In genomic region chr12:120571299-120571698, GRCh38 we compare ENCODE assay signal across 30 cellular contexts. TPM values are rescaled to one million over a fixed set of nuclear protein-coding genes. Genes with fewer than 3 reads are reported as not detected.
DNase-seq lines count a peak whose midpoint lies in the region; ATAC-seq and TF ChIP-seq lines count a peak whose summit lies in the region.
"Had no signal": no experiment of that assay in that cellular context is flagged by ENCODE, and none has a peak within 500 bp of the region (broad histone marks: within the 10 kb centered on the region; RNA-seq: fewer than 3 reads in every experiment).

No MANE protein-coding gene starts in this region.

- H3K14ac ChIP-seq in IMR-90 (replicated peaks; ENCODE audit: low read depth, low read length) = no peak overlapping the region

- H3K27me3 ChIP-seq in CD4-positive, alpha-beta T cell (ENCODE audit: control insufficient read depth, insufficient read depth, low read length) = no peaks in the 10 kb centered on the region
- H3K27me3 ChIP-seq in IMR-90 (ENCODE audit: control insufficient read depth, insufficient read depth, low read length) = no peaks in the 10 kb centered on the region
- H3K27me3 ChIP-seq: gastroesophageal sphincter, MG63, spleen, vagina had no signal

- H3K36me3 Mint-ChIP-seq in CD4-positive, alpha-beta T cell (ENCODE audit: low read depth) = peaks cover 96% of the 10 kb centered on the region
- peaks cover 42% of the 10 kb centered on the region for H3K36me3 Mint-ChIP-seq in mesothelial cell of epicardium

- no peak for TF ChIP-seq POLR2A in IMR-90 (IDR thresholded peaks at IDR 0.05; ENCODE audit: low read depth, low read length)

- H3K27ac ChIP-seq in CD4-positive, alpha-beta T cell (ENCODE audit: low read depth, low read length) = no peak overlapping the region
- no peak overlapping the region for H3K27ac ChIP-seq in IMR-90 (ENCODE audit: insufficient read depth, low read length)
- H3K27ac ChIP-seq: C4-2B, gastroesophageal sphincter, RWPE1, spleen, vagina, VCaP had no signal

- H3K4ac ChIP-seq in IMR-90 (ENCODE audit: low read depth, low read length) = no peak overlapping the region

- no peak overlapping the region for H4K91ac ChIP-seq in IMR-90 (ENCODE audit: insufficient read depth, low read depth, low read length)

- H3K9me3 Mint-ChIP-seq in CD4-positive, alpha-beta T cell = no peaks in the 10 kb centered on the region
- no peaks in the 10 kb centered on the region for H3K9me3 Mint-ChIP-seq in mesothelial cell of epicardium
- H3K9me3 Mint-ChIP-seq: activated CD4-positive, alpha-beta T cell treated with anti-CD3 and anti-CD28 coated beads, Interleukin-2, amount 10 ng/mL, durations not matched to agents 24 days and 14 days; T-helper 2 cell treated with Interferon-gamma antibody and Interleukin-4, amounts not matched to agents 5 μg/mL and 100 μg/mL, for 36 hours had no signal

- no peaks in the 10 kb centered on the region for H3K27me3 Mint-ChIP-seq in CD4-positive, alpha-beta T cell
- no peaks in the 10 kb centered on the region for H3K27me3 Mint-ChIP-seq in mesothelial cell of epicardium (ENCODE audit: low read depth)
- H3K27me3 Mint-ChIP-seq: activated CD4-positive, alpha-beta T cell treated with anti-CD3 and anti-CD28 coated beads, Interleukin-2, amount 10 ng/mL, durations not matched to agents 24 days and 14 days had no signal

- no peak overlapping the region for H4K8ac ChIP-seq in IMR-90 (ENCODE audit: low read depth in 2 of 2, low read length in 2 of 2)

- no peaks in the 10 kb centered on the region for H3K4me1 Mint-ChIP-seq in CD4-positive, alpha-beta T cell (ENCODE audit: low read depth)
- peaks cover 7% of the 10 kb centered on the region for H3K4me1 Mint-ChIP-seq in mesothelial cell of epicardium

- no peak for TF ChIP-seq RAD21 in IMR-90 (IDR thresholded peaks at IDR 0.05; ENCODE audit: low read length)

- no peak overlapping the region for H4K5ac ChIP-seq in IMR-90 (ENCODE audit: low read depth, low read length)

- POLR2A ChIA-PET in CD4-positive, alpha-beta T cell (lab: Charles Lee) = interaction anchor here (1.4 to 2.1 kb wide), 2 partner anchors 10 kb away, joined by 7 to 8 read pairs; partner anchors contain the start of gene POP5
- POLR2A ChIA-PET in IMR-90 (lab: Charles Lee; ENCODE audit: unreplicated experiment) = no interaction called here

- no peak overlapping the region for H2AK9ac ChIP-seq in IMR-90 (replicated peaks; ENCODE audit: low read depth, low read length, poor library complexity)

- H3K9ac ChIP-seq in IMR-90 (ENCODE audit: low read depth, low read length) = no peak overlapping the region
- H3K9ac ChIP-seq: SK-N-SH had no signal

- no peaks in the 10 kb centered on the region; the same call in none of the 2 replicates for H4K20me1 ChIP-seq in IMR-90 (ENCODE audit: insufficient read depth, low read length)

- no peak for DNase-seq in CD4-positive, alpha-beta T cell
- peak; percentile 73 for DNase-seq in IMR-90
- peak; percentile 33 for DNase-seq in choroid plexus epithelial cell (ENCODE audit: low read depth)
- no peak for DNase-seq in mesothelial cell of epicardium (ENCODE audit: low spot score in 2 of 2, unreplicated experiment in 2 of 2)
- DNase-seq in SW 1271 (lab: John Stamatoyannopoulos, UW) = no peak
- DNase-seq in head of caudate nucleus = no peak
- DNase-seq: activated CD4-positive, alpha-beta T cell treated with anti-CD3 and anti-CD28 coated beads, Interleukin-2, amount 10 ng/mL, durations not matched to agents 24 days and 14 days; activated naive CD4-positive, alpha-beta T cell treated with anti-CD3 and anti-CD28 coated beads, Interleukin-2, amount 50 U/mL, for 16 hours; aorta; effector memory CD4-positive, alpha-beta T cell; kidney; MG63; NCI-H1417; NCI-H2081; nucleus accumbens; retina; SK-N-SH; spleen; stimulated activated CD4-positive, alpha-beta T cell treated with anti-CD3 and anti-CD28 coated beads, Interleukin-2, amount 100 ng/mL, for 48 hours; stimulated activated naive CD4-positive, alpha-beta T cell had no signal

- no peak overlapping the region for H3K56ac ChIP-seq in IMR-90 (ENCODE audit: extremely low read depth, insufficient read depth, low read length)

- no peak overlapping the region for H2BK5ac ChIP-seq in IMR-90 (ENCODE audit: low read depth, low read length, poor library complexity, severe bottlenecking)

- dilution Hi-C loops in IMR-90 (cut with HindIII; ENCODE audit: low sequenced_read_pairs, unreplicated experiment) = no loop called here

- peaks cover 68% of the 10 kb centered on the region for H3K36me3 ChIP-seq in IMR-90 (ENCODE audit: control insufficient read depth, insufficient read depth, low read length)

- H2AFZ ChIP-seq in IMR-90 (replicated peaks; ENCODE audit: low read length, poor library complexity) = no peak overlapping the region

- H3K79me1 ChIP-seq in IMR-90 (ENCODE audit: low read depth in 1 of 2, low read length in 2 of 2) = peaks cover 14 to 23% of the 10 kb centered on the region in 2 experiments; a peak in 3 of 4 replicates

- CTCF ChIA-PET in CD4-positive, alpha-beta T cell (lab: Charles Lee) = interaction anchor here (1.2 kb wide), 1 partner anchor 12 kb away, joined by 4 read pairs; no protein-coding TSS in a partner anchor
- CTCF ChIA-PET in IMR-90 (lab: Yijun Ruan, JAX) = interaction anchor here (0.6 kb wide), 3 partner anchors 35 to 401 kb away, joined by 3 to 6 read pairs (median 4); no protein-coding TSS in a partner anchor

- H2AK5ac ChIP-seq in IMR-90 (ENCODE audit: low read depth, low read length) = no peak overlapping the region

- intact Hi-C loops in CD4-positive, alpha-beta T cell (cut with DNase I, micrococcal nuclease) = no loop called here
- intact Hi-C loops in IMR-90 (cut with micrococcal nuclease) = no loop called here
- intact Hi-C loops in head of caudate nucleus (cut with DNase I) = no loop called here

- no peak overlapping the region for H3K23ac ChIP-seq in IMR-90 (ENCODE audit: low read depth, low read length)

- H2BK20ac ChIP-seq in IMR-90 (ENCODE audit: low read depth, low read length) = no peak overlapping the region

- no peaks in the 10 kb centered on the region for H3K4me1 ChIP-seq in IMR-90 (ENCODE audit: control insufficient read depth, insufficient read depth, low read length)
- H3K4me1 ChIP-seq: gastroesophageal sphincter, vagina had no signal

- no peak for TF ChIP-seq CTCF in CD4-positive, alpha-beta T cell (IDR thresholded peaks at IDR 0.05)
- TF ChIP-seq CTCF in IMR-90 (conservative IDR thresholded peaks at IDR 0.05; ENCODE audit: low read depth, low read length) = no peak
- TF ChIP-seq CTCF in choroid plexus epithelial cell (conservative IDR thresholded peaks at IDR 0.05; ENCODE audit: low read depth, low read length) = no peak
- no peak for TF ChIP-seq CTCF in mesothelial cell of epicardium (IDR thresholded peaks at IDR 0.05; ENCODE audit: unreplicated experiment)

- in situ Hi-C loops in IMR-90 (cut with MboI; ENCODE audit: low sequenced_read_pairs) = no loop called here

- no peak overlapping the region for H2BK15ac ChIP-seq in IMR-90 (ENCODE audit: low read depth, low read length)

- no peak overlapping the region for H3K4me3 Mint-ChIP-seq in CD4-positive, alpha-beta T cell
- H3K4me3 Mint-ChIP-seq in mesothelial cell of epicardium = no peak overlapping the region
- H3K4me3 Mint-ChIP-seq: activated CD4-positive, alpha-beta T cell treated with anti-CD3 and anti-CD28 coated beads, Interleukin-2, amount 10 ng/mL, durations not matched to agents 24 days and 14 days; T-helper 2 cell treated with Interferon-gamma antibody and Interleukin-4, amounts not matched to agents 5 μg/mL and 100 μg/mL, for 36 hours had no signal

- no peak overlapping the region for H3K4me2 ChIP-seq in IMR-90 (ENCODE audit: low read depth, low read length)
- H3K4me2 ChIP-seq: SK-N-SH had no signal

- no peak overlapping the region for H3K18ac ChIP-seq in IMR-90 (ENCODE audit: low read depth, low read length)

- no peaks in the 10 kb centered on the region for H3K9me3 ChIP-seq in CD4-positive, alpha-beta T cell (ENCODE audit: control insufficient read depth, low read length)
- H3K9me3 ChIP-seq in IMR-90 (ENCODE audit: control insufficient read depth, insufficient read depth, low read length) = no peaks in the 10 kb centered on the region
- H3K9me3 ChIP-seq: gastroesophageal sphincter, MG63, SK-N-SH, spleen, vagina had no signal

- H3K9me1 ChIP-seq in IMR-90 (ENCODE audit: insufficient read depth, low read length) = no peaks in the 10 kb centered on the region

- WGBS in IMR-90 (ENCODE audit: extremely low coverage in 2 of 2, insufficient read length in 1 of 2), 2 experiments = 86% methylated on average over 2 of the region's 5 CpGs; no CpG with 5 or more reads in 1 of the 2 experiments

- no TSS peak for BruUV-seq in IMR-90 (replicated peaks; lab: Mats Ljungman, UMichigan)

- no peak overlapping the region for H2BK120ac ChIP-seq in IMR-90 (ENCODE audit: low read depth, low read length)

- ATAC-seq in CD4-positive, alpha-beta T cell (ENCODE audit: poor library complexity) = no peak
- ATAC-seq in IMR-90 (ENCODE audit: low read depth) (peak; percentile 61), GM19467 (IDR thresholded peaks at IDR 0.05; ENCODE audit: unreplicated experiment) (no peak), GM18907 (IDR thresholded peaks at IDR 0.05; ENCODE audit: unreplicated experiment) (no peak)
- ATAC-seq: gastroesophageal sphincter, K562 had no signal

- peak overlapping the region; percentile 36 for H3K27ac Mint-ChIP-seq in CD4-positive, alpha-beta T cell
- H3K27ac Mint-ChIP-seq in mesothelial cell of epicardium = peak overlapping the region; percentile 49
- H3K27ac Mint-ChIP-seq: activated CD4-positive, alpha-beta T cell treated with anti-CD3 and anti-CD28 coated beads, Interleukin-2, amount 10 ng/mL, durations not matched to agents 24 days and 14 days; T-helper 2 cell treated with Interferon-gamma antibody and Interleukin-4, amounts not matched to agents 5 μg/mL and 100 μg/mL, for 36 hours had no signal

- H3K4me3 ChIP-seq in IMR-90 (ENCODE audit: insufficient read depth, low read depth, low read length) (no peak overlapping the region), choroid plexus epithelial cell (ENCODE audit: low read depth, low read length) (no peak overlapping the region)
- H3K4me3 ChIP-seq: gastroesophageal sphincter, K562, lung, MG63, spleen, vagina had no signal

RNA-seq across cellular contexts. Expression of gene POP5, which starts 9.9 kb away (rescaled TPM):
- total RNA-seq in CD4-positive, alpha-beta T cell = 10 to 100 TPM; 17.9 to 22.0 TPM
- 66.1 and 69.5 TPM in 2 replicates for total RNA-seq in IMR-90 (2012; rRNA removed)
- 81.5 and 99.4 TPM in 2 replicates for polyA plus RNA-seq in IMR-90 (2012; rRNA removed)
- 51.2 and 60.7 TPM in 2 replicates for polyA plus RNA-seq in IMR-90 (2012; cell fraction: cytosol; rRNA removed)
- 39.0 and 91.4 TPM in 2 replicates for polyA plus RNA-seq in IMR-90 (2012; cell fraction: nucleus; rRNA removed; ENCODE audit: low replicate concordance)
- total RNA-seq in mesothelial cell of epicardium = 32.6 to 38.6 TPM (median 33.7 TPM) in 3 replicates

RNA-seq across cellular contexts. Expression of gene RNF10, which starts 37.1 kb away (rescaled TPM):
- total RNA-seq in CD4-positive, alpha-beta T cell = 100 to 1,000 TPM; 441 to 446 TPM
- total RNA-seq in IMR-90 (2012; rRNA removed) = 43.0 and 44.4 TPM in 2 replicates
- polyA plus RNA-seq in IMR-90 (2012; rRNA removed) = 65.2 and 95.0 TPM in 2 replicates
- polyA plus RNA-seq in IMR-90 (2012; cell fraction: cytosol; rRNA removed) = 51.9 and 101 TPM in 2 replicates
- 113 and 212 TPM in 2 replicates for polyA plus RNA-seq in IMR-90 (2012; cell fraction: nucleus; rRNA removed; ENCODE audit: low replicate concordance)
- 150 to 160 TPM (median 151 TPM) in 3 replicates for total RNA-seq in mesothelial cell of epicardium

RNA-seq across cellular contexts. Expression of gene COQ5, which starts 42.3 kb away (rescaled TPM):
- total RNA-seq in CD4-positive, alpha-beta T cell = 1 to 10 TPM; 6.9 to 7.1 TPM
- total RNA-seq in IMR-90 (2012; rRNA removed) = 25.1 and 29.4 TPM in 2 replicates
- 17.3 and 21.6 TPM in 2 replicates for polyA plus RNA-seq in IMR-90 (2012; rRNA removed)
- 7.9 and 8.7 TPM in 2 replicates for polyA plus RNA-seq in IMR-90 (2012; cell fraction: cytosol; rRNA removed)
- polyA plus RNA-seq in IMR-90 (2012; cell fraction: nucleus; rRNA removed; ENCODE audit: low replicate concordance) = 5.4 and 34.4 TPM in 2 replicates
- total RNA-seq in mesothelial cell of epicardium = 28.5 to 29.1 TPM (median 28.9 TPM) in 3 replicates

Comparison
In these comparisons a context has a peak if more than half of its experiments do, and no peak if none do; other contexts are left out.
1. DNase-seq: peak in IMR-90 (single experiment) and choroid plexus epithelial cell (single experiment); none in CD4-positive, alpha-beta T cell (0 of 10), mesothelial cell of epicardium (0 of 2), SW 1271 (0 of 2) and head of caudate nucleus (0 of 42).